ENCODE assay signal across 9 cellular contexts in the genomic region with DNA sequence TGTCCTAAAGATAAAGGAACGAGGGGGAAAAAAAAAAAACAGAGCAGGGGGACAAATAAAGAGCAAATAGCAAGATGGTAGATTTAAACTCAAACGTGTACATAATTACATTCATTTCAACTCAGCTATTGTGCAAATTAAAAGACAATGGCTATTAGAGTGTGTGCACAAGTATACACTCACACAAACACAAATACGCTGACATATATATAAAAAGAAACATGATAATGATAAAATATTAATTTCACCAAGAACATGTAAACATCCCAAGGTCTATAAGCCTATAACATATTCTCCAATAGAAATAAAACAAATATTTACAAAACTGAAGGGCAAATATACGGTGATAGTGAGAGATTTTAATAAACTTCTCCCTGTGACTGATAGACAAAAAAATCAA.
"Had no signal": no experiment of that assay in that cellular context is flagged by ENCODE, and none has a peak within 500 bp of the region (broad histone marks: within the 10 kb centered on the region; RNA-seq: fewer than 3 reads in every experiment).

No MANE protein-coding gene starts in this region.

- H3K9me3 ChIP-seq: HAP-1 had no signal

- H3K36me3 Mint-ChIP-seq: IgD-negative memory B cell had no signal

- H3K4me3 Mint-ChIP-seq: HFFc6, IgD-negative memory B cell had no signal

- H3K4me1 Mint-ChIP-seq: IgD-negative memory B cell had no signal

- H3K4me3 ChIP-seq: GM23248, HAP-1 had no signal

- H3K27me3 Mint-ChIP-seq: IgD-negative memory B cell had no signal

- DNase-seq: GM23248, GOT3, H7, HFFc6, KG1 had no signal

- ATAC-seq: HCT116 had no signal

- H3K27ac Mint-ChIP-seq: HFFc6, IgD-negative memory B cell had no signal

- H3K27ac ChIP-seq: GM23248, HL-60 had no signal

- H3K9me3 Mint-ChIP-seq: HFFc6, IgD-negative memory B cell had no signal

- H3K36me3 ChIP-seq: HAP-1 had no signal

- H3K9ac ChIP-seq: GM23248 had no signal
